Comparison of ENCODE assay signal across 17 cellular contexts in genomic region chr4:1295405-1296055, GRCh38. TPM values are rescaled to one million over a fixed set of nuclear protein-coding genes. Genes with fewer than 3 reads are reported as not detected.
A peak's percentile ranks its signal among the peaks of the same experiment; 100 is the strongest.
DNase-seq lines count a peak whose midpoint lies in the region; ATAC-seq and TF ChIP-seq lines count a peak whose summit lies in the region.
"Had no signal": no experiment of that assay in that cellular context is flagged by ENCODE, and none has a peak within 500 bp of the region (broad histone marks: within the 10 kb centered on the region; RNA-seq: fewer than 3 reads in every experiment).

No MANE protein-coding gene starts in this region.

- H3K27ac ChIP-seq in RWPE2 (ENCODE audit: poor library complexity, severe bottlenecking) (no peak overlapping the region), left lung (peak overlapping the region in 1 of 2 donors; percentile 3), sigmoid colon (no peak overlapping the region)
- H3K27ac ChIP-seq: SJCRH30 had no signal

- TF ChIP-seq POLR2A in sigmoid colon (IDR thresholded peaks at IDR 0.05), result no peak

- peaks cover 54% of the 10 kb centered on the region for H3K36me3 ChIP-seq in RWPE2 (ENCODE audit: low read depth)
- H3K36me3 ChIP-seq in left lung, result peaks cover 0 to 47% of the 10 kb centered on the region in 2 donors
- H3K36me3 ChIP-seq in sigmoid colon, result peaks cover 0 to 42% (median 9%) of the 10 kb centered on the region in 4 donors

- DNase-seq in GM10266 (ENCODE audit: extremely low spot score) (peak; percentile 40), RWPE2 (ENCODE audit: low spot score) (peak; percentile 45), left lung (peak; percentile 28 to 62), sigmoid colon (peak; percentile 50), iPS-NIHi11 (ENCODE audit: low spot score) (no peak), Ammon's horn (ENCODE audit: low spot score) (no peak)
- DNase-seq: activated CD4-positive, alpha-beta T cell treated with anti-CD3 and anti-CD28 coated beads for 48 hours; dermis blood vessel endothelial cell; HFFc6; naive thymus-derived CD8-positive, alpha-beta T cell; NCI-H1092 treated with DMSO at 0.1 percent for 48 hours; NCI-H2081 treated with DMSO at 0.1 percent for 48 hours; SJCRH30; stimulated activated CD4-positive, alpha-beta T cell treated with anti-CD3 and anti-CD28 coated beads, Interleukin-1b, Interleukin-23, amount 100 ng/mL, for 48 hours; tibial artery had no signal

- TF ChIP-seq CTCF in GM10266 (IDR thresholded peaks at IDR 0.05; ENCODE audit: control insufficient read depth, insufficient read depth, low read depth, missing control alignments) (no peak), RWPE2 (IDR thresholded peaks at IDR 0.05; ENCODE audit: poor library complexity, severe bottlenecking) (no peak), left lung (IDR thresholded peaks at IDR 0.05) (no peak), sigmoid colon (IDR thresholded peaks at IDR 0.05) (no peak)

- H3K4me1 ChIP-seq in RWPE2 (ENCODE audit: insufficient read depth, poor library complexity, severe bottlenecking) (peaks cover 35% of the 10 kb centered on the region), left lung (peaks cover 8 to 69% of the 10 kb centered on the region in 2 donors), sigmoid colon (peaks cover 0 to 50% (median 42%) of the 10 kb centered on the region in 4 donors)

- 86 to 89% methylated on average over 24 of the region's 24 CpGs for WGBS in sigmoid colon, 2 donors

- H3K27me3 ChIP-seq in RWPE2 (ENCODE audit: insufficient read depth, poor library complexity, severe bottlenecking) (no peaks in the 10 kb centered on the region), left lung (no peaks in the 10 kb centered on the region), sigmoid colon (no peaks in the 10 kb centered on the region)
- H3K27me3 ChIP-seq: SJCRH30, tibial artery had no signal

- intact Hi-C loops in left lung (cut with DNase I) (no loop called here), sigmoid colon (cut with DNase I) (no loop called here)

- H3K4me3 ChIP-seq in RWPE2 (ENCODE audit: severe bottlenecking) (no peak overlapping the region), left lung (no peak overlapping the region), sigmoid colon (no peak overlapping the region)
- H3K4me3 ChIP-seq: SJCRH30, tibial artery had no signal

- peak; percentile 7; the same call in 1 of the 3 replicates for ATAC-seq in RWPE2 (ENCODE audit: low read depth)
- ATAC-seq in left lung, result no peak
- ATAC-seq in HG03097 (IDR thresholded peaks at IDR 0.05; ENCODE audit: low FRiP score, unreplicated experiment), result no peak
- ATAC-seq in HG03039 (IDR thresholded peaks at IDR 0.05; ENCODE audit: unreplicated experiment), result no peak
- ATAC-seq: naive thymus-derived CD8-positive, alpha-beta T cell had no signal

- TF ChIP-seq EP300 in sigmoid colon (IDR thresholded peaks at IDR 0.05), result no peak

- H3K9me3 ChIP-seq in RWPE2 (ENCODE audit: severe bottlenecking), result no peaks in the 10 kb centered on the region
- no peaks in the 10 kb centered on the region for H3K9me3 ChIP-seq in left lung
- no peaks in the 10 kb centered on the region for H3K9me3 ChIP-seq in sigmoid colon
- H3K9me3 ChIP-seq: SJCRH30, tibial artery had no signal

RNA-seq across cellular contexts. Expression of gene MAEA, which starts 5.8 kb away (rescaled TPM):
- total RNA-seq in left lung, result 10 to 100 TPM; 43.8 to 56.3 TPM
- 10 to 100 TPM; 44.2 to 56.2 (median 49.6) TPM for total RNA-seq in sigmoid colon
- polyA plus RNA-seq in sigmoid colon, result 10 to 100 TPM; 51.1 to 89.8 (median 80.0) TPM

RNA-seq across cellular contexts. Expression of gene CTBP1, which starts 46.6 kb away (rescaled TPM):
- 100 to 1,000 TPM; 146 to 167 TPM for total RNA-seq in left lung
- 100 to 1,000 TPM in 3 of 4 donors, 10 to 100 TPM in 1; 98.9 to 160 (median 129) TPM for total RNA-seq in sigmoid colon
- polyA plus RNA-seq in sigmoid colon, result 100 to 1,000 TPM in 1 of 3 donors, 10 to 100 TPM in 2; 67.9 to 162 (median 71.4) TPM

RNA-seq across cellular contexts. Expression of gene UVSSA, which starts 51.5 kb away (rescaled TPM):
- 10 to 100 TPM; 33.0 to 36.6 TPM for total RNA-seq in left lung
- total RNA-seq in sigmoid colon, result 10 to 100 TPM in 2 of 4 donors, 1 to 10 TPM in 2; 7.1 to 17.4 (median 10.4) TPM
- 10 to 100 TPM in 1 of 3 donors, 1 to 10 TPM in 2; 1.8 to 18.7 (median 4.6) TPM for polyA plus RNA-seq in sigmoid colon

Comparison
In these comparisons a context has a peak if more than half of its experiments do, and no peak if none do; other contexts are left out.
1. DNase-seq: peak in GM10266 (single experiment), RWPE2 (single experiment), left lung (2 of 2) and sigmoid colon (single experiment); none in iPS-NIHi11 (single experiment) and Ammon's horn (single experiment).